In genomic region chr3:129595544-129596193, GRCh38 we compare ENCODE assay signal across 14 cellular contexts. TPM values are rescaled to one million over a fixed set of nuclear protein-coding genes. Genes with fewer than 3 reads are reported as not detected.
DNase-seq lines count a peak whose midpoint lies in the region; ATAC-seq and TF ChIP-seq lines count a peak whose summit lies in the region.
"Had no signal": no experiment of that assay in that cellular context is flagged by ENCODE, and none has a peak within 500 bp of the region (broad histone marks: within the 10 kb centered on the region; RNA-seq: fewer than 3 reads in every experiment).

No MANE protein-coding gene starts in this region.

- no peaks in the 10 kb centered on the region for H3K27me3 Mint-ChIP-seq in chondrocyte (ENCODE audit: low read depth)

- H3K4me1 Mint-ChIP-seq in chondrocyte (ENCODE audit: low read depth): peaks cover 93% of the 10 kb centered on the region

- no peak overlapping the region for H3K4me3 ChIP-seq in HEK293 (ENCODE audit: low read depth, low read length)
- H3K4me3 ChIP-seq in lung: no peak overlapping the region
- H3K4me3 ChIP-seq in stomach: peak overlapping the region in 1 of 4 donors; percentile 15
- H3K4me3 ChIP-seq: GM12878 had no signal

- peak overlapping the region; percentile 53 for H3K4me3 Mint-ChIP-seq in chondrocyte (ENCODE audit: unreplicated experiment)

- ATAC-seq in lung (ENCODE audit: insufficient read depth, low FRiP score) (no peak), HG03095 (IDR thresholded peaks at IDR 0.05; ENCODE audit: unreplicated experiment) (no peak), GM19324 (IDR thresholded peaks at IDR 0.05; ENCODE audit: low FRiP score, unreplicated experiment) (no peak)
- ATAC-seq: GM12878 had no signal

- WGBS in lung, 2 donors: 67 to 71% methylated on average over 10 of the region's 10 CpGs
- 60 to 81% (median 71%) methylated on average over 6 to 10 of the region's 10 CpGs for WGBS in stomach, 5 donors

- H3K9me3 ChIP-seq in HEK293 (ENCODE audit: control insufficient read depth, insufficient read depth, low read depth, low read length): no peaks in the 10 kb centered on the region
- H3K9me3 ChIP-seq in lung (ENCODE audit: control insufficient read depth in 2 of 2, insufficient read depth in 1 of 2, low read length in 1 of 2): no peaks in the 10 kb centered on the region
- H3K9me3 ChIP-seq in stomach: no peaks in the 10 kb centered on the region

- TF ChIP-seq EP300 in stomach (IDR thresholded peaks at IDR 0.05): no peak

- H3K4me1 ChIP-seq in HEK293 (ENCODE audit: control insufficient read depth, insufficient read depth, low read length): peaks cover 4% of the 10 kb centered on the region; the same call in 1 of the 2 replicates
- H3K4me1 ChIP-seq in lung (ENCODE audit: control insufficient read depth in 2 of 2, insufficient read depth in 2 of 2, low read length in 2 of 2): peaks cover 0 to 52% of the 10 kb centered on the region in 2 donors
- H3K4me1 ChIP-seq in stomach: peaks cover 80 to 97% (median 87%) of the 10 kb centered on the region in 4 donors

- no peak for TF ChIP-seq POLR2A in stomach (IDR thresholded peaks at IDR 0.05)

- peaks cover 3% of the 10 kb centered on the region for H3K36me3 Mint-ChIP-seq in chondrocyte (ENCODE audit: low read depth)

- peak overlapping the region; percentile 99 for H3K27ac Mint-ChIP-seq in chondrocyte (ENCODE audit: unreplicated experiment)

- H3K27me3 ChIP-seq in lung (ENCODE audit: control insufficient read depth, insufficient read depth) (no peaks in the 10 kb centered on the region), stomach (no peaks in the 10 kb centered on the region)

- POLR2A ChIA-PET in HEK293 (lab: Yijun Ruan, JAX): interaction anchor here (1.1 kb wide), 1 partner anchor 156 kb away, joined by 3 read pairs; the partner anchor contains the start of genes IFT122 and MBD4

- intact Hi-C loops in stomach (cut with DNase I; ENCODE audit: low total_unique reads): no loop called here

- H3K9me3 Mint-ChIP-seq in chondrocyte (ENCODE audit: low read depth): no peaks in the 10 kb centered on the region

- no peaks in the 10 kb centered on the region for H3K36me3 ChIP-seq in HEK293 (ENCODE audit: control insufficient read depth in 2 of 2, insufficient read depth in 1 of 2, low read length in 2 of 2)
- H3K36me3 ChIP-seq in lung (ENCODE audit: control insufficient read depth in 2 of 2, insufficient read depth in 2 of 2, low read length in 2 of 2): no peaks in the 10 kb centered on the region
- no peaks in the 10 kb centered on the region for H3K36me3 ChIP-seq in stomach

- DNase-seq in chondrocyte (ENCODE audit: low spot score) (no peak), lung (ENCODE audit: low spot score) (no peak), stomach (no peak), ACHN (no peak), DMS79 treated with DMSO at 0.1 percent for 48 hours (lab: John Stamatoyannopoulos, UW) (no peak)
- DNase-seq: activated T-cell treated with anti-CD3 and anti-CD28 coated beads for 4 hours; NCI-H2029 treated with DMSO at 0.1 percent for 48 hours; stimulated activated CD4-positive, alpha-beta T cell treated with anti-CD3 and anti-CD28 coated beads, Interleukin-4, amount 100 ng/mL, for 4 hours had no signal

- in situ Hi-C loops in ACHN (cut with HindIII; ENCODE audit: low pct_ligation_motif_present, low pct_unique_long_range_greater_than_20kb, low sequenced_read_pairs): no loop called here

- H3K27ac ChIP-seq in HEK293 (ENCODE audit: extremely low read depth, low read depth, low read length): no peak overlapping the region
- H3K27ac ChIP-seq in lung (ENCODE audit: low read depth in 1 of 2, low read length in 1 of 2): peak overlapping the region; percentile 74 to 85
- peak overlapping the region; percentile 62 to 88 (median 81) for H3K27ac ChIP-seq in stomach

- CTCF ChIA-PET in HEK293 (lab: Yijun Ruan, JAX): interaction anchor here (0.6 to 1.0 kb wide), 3 partner anchors 106 to 229 kb away, joined by 3 to 4 read pairs (median 3); no protein-coding TSS in a partner anchor

- no peak for TF ChIP-seq CTCF in HEK293 (tag by site-specific recombination; IDR thresholded peaks at IDR 0.05)
- TF ChIP-seq CTCF in chondrocyte (IDR thresholded peaks at IDR 0.05): no peak
- TF ChIP-seq CTCF in lung (IDR thresholded peaks at IDR 0.05; ENCODE audit: control extremely low read depth, extremely low read depth): no peak
- TF ChIP-seq CTCF in stomach (IDR thresholded peaks at IDR 0.05): no peak

TF ChIP-seq in HEK293, 187 proteins besides CTCF, POLR2A, EP300 and RAD21:
- TF ChIP-seq, protein P1, sequence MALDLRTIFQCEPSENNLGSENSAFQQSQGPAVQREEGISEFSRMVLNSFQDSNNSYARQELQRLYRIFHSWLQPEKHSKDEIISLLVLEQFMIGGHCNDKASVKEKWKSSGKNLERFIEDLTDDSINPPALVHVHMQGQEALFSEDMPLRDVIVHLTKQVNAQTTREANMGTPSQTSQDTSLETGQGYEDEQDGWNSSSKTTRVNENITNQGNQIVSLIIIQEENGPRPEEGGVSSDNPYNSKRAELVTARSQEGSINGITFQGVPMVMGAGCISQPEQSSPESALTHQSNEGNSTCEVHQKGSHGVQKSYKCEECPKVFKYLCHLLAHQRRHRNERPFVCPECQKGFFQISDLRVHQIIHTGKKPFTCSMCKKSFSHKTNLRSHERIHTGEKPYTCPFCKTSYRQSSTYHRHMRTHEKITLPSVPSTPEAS (tag by site-specific recombination; IDR thresholded peaks at IDR 0.05): peak; percentile 68
- TF ChIP-seq GFI1B (tag by site-specific recombination; IDR thresholded peaks at IDR 0.05): no peak
- TF ChIP-seq ZNF214 (tag by site-specific recombination; IDR thresholded peaks at IDR 0.05; ENCODE audit: borderline replicate concordance): no peak
- TF ChIP-seq ZNF654 (tag by site-specific recombination; IDR thresholded peaks at IDR 0.05; ENCODE audit: low read depth): no peak
- 0 out of 2 replicates have a peak, but pooled peaks have one; percentile 28 for TF ChIP-seq ZBTB7A (tag by site-specific recombination; IDR thresholded peaks at IDR 0.05; ENCODE audit: low read depth)
- peak; percentile 96; the same call in 1 of the 2 replicates for TF ChIP-seq ZNF664 (tag by site-specific recombination; IDR thresholded peaks at IDR 0.05)
- no peak for TF ChIP-seq PATZ1 (tag by site-specific recombination; IDR thresholded peaks at IDR 0.05)
- TF ChIP-seq ZNF155 (tag by site-specific recombination; IDR thresholded peaks at IDR 0.05): no peak
- no peak for TF ChIP-seq ZNF184 (tag by site-specific recombination; IDR thresholded peaks at IDR 0.05)

RNA-seq across cellular contexts. Expression of gene PLXND1, which starts 10.8 kb away (rescaled TPM):
- total RNA-seq in chondrocyte (267 to 284 TPM (median 270 TPM) in 3 replicates), lung (100 to 1,000 TPM; 191 to 233 TPM), stomach (100 to 1,000 TPM in 2 of 5 donors, 10 to 100 TPM in 3; 53.1 to 251 (median 65.2) TPM)
- polyA plus RNA-seq in lung (100 to 1,000 TPM; 128 to 168 TPM), stomach (10 to 100 TPM; 22.6 to 44.7 (median 32.0) TPM)

RNA-seq across cellular contexts. Expression of gene H1-8, which starts 52.7 kb away (rescaled TPM):
- total RNA-seq in chondrocyte (not detected in 3 replicates), lung (not detected), stomach (not detected)
- polyA plus RNA-seq in lung (not detected), stomach (not detected)
- total RNA-seq: bronchial epithelial cell, GM12878, HT1080 had no signal
- polyA plus RNA-seq: GM12878 had no signal
